23 cellular contexts compared by ENCODE assay signal in the genomic region with DNA sequence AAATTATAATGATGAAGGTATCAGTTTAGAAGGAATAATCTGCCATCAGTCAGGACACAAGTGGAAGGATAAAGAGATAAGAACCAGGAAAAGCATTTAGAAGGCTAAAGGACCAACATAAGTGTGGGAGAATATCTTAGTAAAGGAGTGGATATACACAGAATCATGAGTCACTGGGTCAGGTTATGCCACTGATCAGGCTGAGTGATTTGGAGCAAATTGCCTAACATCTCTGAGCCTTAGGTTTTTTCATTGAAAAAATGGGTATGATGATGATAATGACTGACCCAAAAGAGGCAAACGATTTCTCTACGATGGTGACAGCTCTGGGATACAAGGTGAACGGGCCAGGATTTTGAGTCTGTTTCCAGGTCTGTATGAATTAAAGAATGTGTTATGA. TPM values are rescaled to one million over a fixed set of nuclear protein-coding genes. Genes with fewer than 3 reads are reported as not detected.
DNase-seq lines count a peak whose midpoint lies in the region; ATAC-seq and TF ChIP-seq lines count a peak whose summit lies in the region.
"Had no signal": no experiment of that assay in that cellular context is flagged by ENCODE, and none has a peak within 500 bp of the region (broad histone marks: within the 10 kb centered on the region; RNA-seq: fewer than 3 reads in every experiment).

No MANE protein-coding gene starts in this region.

- DNase-seq in activated naive CD4-positive, alpha-beta T cell treated with anti-CD3 and anti-CD28 coated beads, Interleukin-2, amount 50 U/mL, for 72 hours (ENCODE audit: low spot score in 2 of 2) = no peak
- no peak for DNase-seq in activated naive CD4-positive, alpha-beta T cell (lab: John Stamatoyannopoulos, UW)
- DNase-seq in activated T-helper 1 cell treated with anti-CD3 and anti-CD28 coated beads, Interleukin-12 subunit alpha, Interleukin-12 subunit beta, Interleukin-2, Interleukin-4 antibody, amounts not matched to agents 30 ng/mL and 10 ng/mL and 1 ng/mL, durations not matched to agents 14 hours and 24 hours and 36 hours (ENCODE audit: low spot score) = no peak
- peak; percentile 47 for DNase-seq in epithelial cell of esophagus (ENCODE audit: low read depth)
- no peak for DNase-seq in neural crest cell (ENCODE audit: low read depth, low spot score)
- DNase-seq in NCI-H1436 (lab: John Stamatoyannopoulos, UW) = no peak
- DNase-seq: activated CD4-positive, alpha-beta T cell treated with anti-CD3 and anti-CD28 coated beads for 1 hour; activated effector memory CD4-positive, alpha-beta T cell treated with Interleukin-2 at 50 U/mL for 16 hours; amygdala; Calu3; effector CD4-positive, alpha-beta T cell; heart right ventricle; NCI-H1694; NCI-H446 treated with DMSO at 0.1 percent for 48 hours; psoas muscle; stimulated activated naive CD8-positive, alpha-beta T cell treated with anti-CD3 and anti-CD28 coated beads, Interleukin-15, amount 100 ng/mL, for 72 hours; T-helper 17 cell; thyroid gland had no signal

- intact Hi-C loops in activated T-helper 1 cell treated with anti-CD3 and anti-CD28 coated beads, Interleukin-12 subunit alpha, Interleukin-12 subunit beta, Interleukin-2, Interleukin-4 antibody, amounts not matched to agents 30 ng/mL and 10 ng/mL and 1 ng/mL, durations not matched to agents 14 hours and 24 hours and 36 hours (cut with micrococcal nuclease) = loop anchor here (2.0 to 5.0 kb wide), 3 partner anchors 31 to 187 kb away; no protein-coding TSS in a partner anchor

- TF ChIP-seq CTCF in epithelial cell of esophagus (IDR thresholded peaks at IDR 0.05; ENCODE audit: insufficient read depth, low read depth, low read length, missing control alignments) (no peak), neural crest cell (conservative IDR thresholded peaks at IDR 0.05) (no peak)

- H3K4me3 Mint-ChIP-seq in activated T-helper 1 cell treated with anti-CD3 and anti-CD28 coated beads, Interleukin-12 subunit alpha, Interleukin-12 subunit beta, Interleukin-2, Interleukin-4 antibody, amounts not matched to agents 30 ng/mL and 10 ng/mL and 1 ng/mL, durations not matched to agents 14 hours and 24 hours and 36 hours = no peak overlapping the region
- H3K4me3 Mint-ChIP-seq in neural crest cell = peak overlapping the region; percentile 61

- H3K4me1 Mint-ChIP-seq in activated T-helper 1 cell treated with anti-CD3 and anti-CD28 coated beads, Interleukin-12 subunit alpha, Interleukin-12 subunit beta, Interleukin-2, Interleukin-4 antibody, amounts not matched to agents 30 ng/mL and 10 ng/mL and 1 ng/mL, durations not matched to agents 14 hours and 24 hours and 36 hours (ENCODE audit: low read depth) = peaks cover 36% of the 10 kb centered on the region
- peaks cover 31% of the 10 kb centered on the region for H3K4me1 Mint-ChIP-seq in neural crest cell

- H3K4me3 ChIP-seq in epithelial cell of esophagus (ENCODE audit: low read length) = no peak overlapping the region
- H3K4me3 ChIP-seq: breast epithelium, GM23338, heart right ventricle, psoas muscle, SK-N-MC, thyroid gland had no signal

- peaks cover 13 to 19% of the 10 kb centered on the region in 2 donors for H3K36me3 Mint-ChIP-seq in activated naive CD4-positive, alpha-beta T cell treated with anti-CD3 and anti-CD28 coated beads, Interleukin-2, amount 50 U/mL, for 72 hours
- H3K36me3 Mint-ChIP-seq in activated T-helper 1 cell treated with anti-CD3 and anti-CD28 coated beads, Interleukin-12 subunit alpha, Interleukin-12 subunit beta, Interleukin-2, Interleukin-4 antibody, amounts not matched to agents 30 ng/mL and 10 ng/mL and 1 ng/mL, durations not matched to agents 14 hours and 24 hours and 36 hours (ENCODE audit: low read depth) = peaks cover 11% of the 10 kb centered on the region
- no peaks in the 10 kb centered on the region for H3K36me3 Mint-ChIP-seq in neural crest cell (ENCODE audit: low read depth)

- H3K27ac Mint-ChIP-seq in activated naive CD4-positive, alpha-beta T cell treated with anti-CD3 and anti-CD28 coated beads, Interleukin-2, amount 50 U/mL, for 72 hours = peak overlapping the region; percentile 63 to 97
- H3K27ac Mint-ChIP-seq in activated T-helper 1 cell treated with anti-CD3 and anti-CD28 coated beads, Interleukin-12 subunit alpha, Interleukin-12 subunit beta, Interleukin-2, Interleukin-4 antibody, amounts not matched to agents 30 ng/mL and 10 ng/mL and 1 ng/mL, durations not matched to agents 14 hours and 24 hours and 36 hours = peak overlapping the region; percentile 31
- no peak overlapping the region for H3K27ac Mint-ChIP-seq in neural crest cell (ENCODE audit: unreplicated experiment)
- H3K27ac Mint-ChIP-seq: GM23338, T-helper 17 cell had no signal

- H3K9me3 Mint-ChIP-seq in activated naive CD4-positive, alpha-beta T cell treated with anti-CD3 and anti-CD28 coated beads, Interleukin-2, amount 50 U/mL, for 72 hours = peaks cover 0 to 1% of the 10 kb centered on the region in 2 donors
- H3K9me3 Mint-ChIP-seq in activated T-helper 1 cell treated with anti-CD3 and anti-CD28 coated beads, Interleukin-12 subunit alpha, Interleukin-12 subunit beta, Interleukin-2, Interleukin-4 antibody, amounts not matched to agents 30 ng/mL and 10 ng/mL and 1 ng/mL, durations not matched to agents 14 hours and 24 hours and 36 hours = no peaks in the 10 kb centered on the region
- peaks cover under 1% of the 10 kb centered on the region for H3K9me3 Mint-ChIP-seq in neural crest cell
- H3K9me3 Mint-ChIP-seq: GM23338; stimulated activated naive CD8-positive, alpha-beta T cell treated with anti-CD3 and anti-CD28 coated beads, Interleukin-15, amount 100 ng/mL, for 72 hours had no signal

- ATAC-seq in activated naive CD4-positive, alpha-beta T cell treated with anti-CD3 and anti-CD28 coated beads, Interleukin-2, amount 50 U/mL, for 72 hours = peak in 1 of 2 donors; percentile 6
- ATAC-seq in GM21381 (IDR thresholded peaks at IDR 0.05; ENCODE audit: unreplicated experiment) (no peak), GM19395 (IDR thresholded peaks at IDR 0.05; ENCODE audit: unreplicated experiment) (no peak)
- ATAC-seq: GM23338; heart right ventricle; psoas muscle; stimulated activated naive CD8-positive, alpha-beta T cell treated with anti-CD3 and anti-CD28 coated beads, Interleukin-15, amount 100 ng/mL, for 72 hours; T-helper 17 cell had no signal

- peaks cover 3% of the 10 kb centered on the region for H3K27me3 Mint-ChIP-seq in activated T-helper 1 cell treated with anti-CD3 and anti-CD28 coated beads, Interleukin-12 subunit alpha, Interleukin-12 subunit beta, Interleukin-2, Interleukin-4 antibody, amounts not matched to agents 30 ng/mL and 10 ng/mL and 1 ng/mL, durations not matched to agents 14 hours and 24 hours and 36 hours (ENCODE audit: insufficient read depth)
- H3K27me3 Mint-ChIP-seq in neural crest cell (ENCODE audit: low read depth) = no peaks in the 10 kb centered on the region
- H3K27me3 Mint-ChIP-seq: stimulated activated naive CD8-positive, alpha-beta T cell treated with anti-CD3 and anti-CD28 coated beads, Interleukin-15, amount 100 ng/mL, for 72 hours; T-helper 17 cell had no signal

RNA-seq across cellular contexts. Expression of a gene that starts 2.8 kb away (rescaled TPM):
- 10 to 100 TPM; 52.1 to 80.0 TPM for total RNA-seq in activated naive CD4-positive, alpha-beta T cell treated with anti-CD3 and anti-CD28 coated beads, Interleukin-2, amount 50 U/mL, for 72 hours
- total RNA-seq in activated T-helper 1 cell treated with anti-CD3 and anti-CD28 coated beads, Interleukin-12 subunit alpha, Interleukin-12 subunit beta, Interleukin-2, Interleukin-4 antibody, amounts not matched to agents 30 ng/mL and 10 ng/mL and 1 ng/mL, durations not matched to agents 14 hours and 24 hours and 36 hours = 79.3 and 81.3 TPM in 2 replicates
- total RNA-seq in neural crest cell = 70.0 and 72.8 TPM in 2 replicates
